Comparison of ENCODE assay signal across 8 cellular contexts in genomic region chr11:129766858-129767604, GRCh38. TPM values are rescaled to one million over a fixed set of nuclear protein-coding genes. Genes with fewer than 3 reads are reported as not detected.
DNase-seq lines count a peak whose midpoint lies in the region; ATAC-seq, FAIRE-seq and TF ChIP-seq lines count a peak whose summit lies in the region.

No MANE protein-coding gene starts in this region.

- intact Hi-C loops in right cardiac atrium (cut with DNase I) = no loop called here

- no peak overlapping the region for H2AFZ ChIP-seq in OCI-LY3 (ENCODE audit: low read depth, low read length)

- no peak overlapping the region for H3K9ac ChIP-seq in OCI-LY3 (ENCODE audit: low read length)

- peak overlapping the region; percentile 40 for H3K4me2 ChIP-seq in OCI-LY3 (ENCODE audit: low read length)

- H3K9me3 ChIP-seq in CD4-positive, CD25-positive, alpha-beta regulatory T cell (ENCODE audit: control insufficient read depth in 2 of 2, low read length in 2 of 2) = no peaks in the 10 kb centered on the region
- H3K9me3 ChIP-seq in OCI-LY3 (ENCODE audit: insufficient read depth, low read length) = no peaks in the 10 kb centered on the region
- H3K9me3 ChIP-seq in small intestine (ENCODE audit: control insufficient read depth, low read depth) = no peaks in the 10 kb centered on the region
- H3K9me3 ChIP-seq in right cardiac atrium (ENCODE audit: control insufficient read depth, low read length) = no peaks in the 10 kb centered on the region

- no peak overlapping the region for H3K27ac ChIP-seq in CD4-positive, CD25-positive, alpha-beta regulatory T cell (ENCODE audit: insufficient read depth, low read length, poor library complexity, severe bottlenecking)
- H3K27ac ChIP-seq in OCI-LY3 (ENCODE audit: low read length) = no peak overlapping the region
- no peak overlapping the region for H3K27ac ChIP-seq in small intestine (ENCODE audit: low read depth in 1 of 2, low read length in 1 of 2)
- no peak overlapping the region for H3K27ac ChIP-seq in right cardiac atrium (ENCODE audit: low read length)

- H3K4me3 ChIP-seq in CD4-positive, CD25-positive, alpha-beta regulatory T cell (ENCODE audit: low read depth, low read length) = no peak overlapping the region
- no peak overlapping the region for H3K4me3 ChIP-seq in OCI-LY3 (ENCODE audit: low read length)
- H3K4me3 ChIP-seq in small intestine (ENCODE audit: low read depth in 1 of 2, low read length in 2 of 2) = no peak overlapping the region
- H3K4me3 ChIP-seq in right cardiac atrium (ENCODE audit: low read length) = no peak overlapping the region

- no peak for FAIRE-seq in small intestine (lab: Jason Lieb, UNC)

- H3K4me1 ChIP-seq in CD4-positive, CD25-positive, alpha-beta regulatory T cell (ENCODE audit: control insufficient read depth, insufficient read depth, low read length, poor library complexity, severe bottlenecking) = no peaks in the 10 kb centered on the region
- H3K4me1 ChIP-seq in OCI-LY3 (ENCODE audit: low read length) (no peaks in the 10 kb centered on the region), small intestine (ENCODE audit: control insufficient read depth in 2 of 2, insufficient read depth in 1 of 2, low read depth in 1 of 2, low read length in 1 of 2) (peaks cover 0 to 3% of the 10 kb centered on the region in 2 donors), right cardiac atrium (ENCODE audit: control insufficient read depth, insufficient read depth, low read length) (no peaks in the 10 kb centered on the region)

- H3K27me3 ChIP-seq in CD4-positive, CD25-positive, alpha-beta regulatory T cell (ENCODE audit: control insufficient read depth, insufficient read depth, low read length) = no peaks in the 10 kb centered on the region
- no peaks in the 10 kb centered on the region for H3K27me3 ChIP-seq in OCI-LY3 (ENCODE audit: low read depth, low read length)
- H3K27me3 ChIP-seq in small intestine (ENCODE audit: control insufficient read depth in 2 of 2, insufficient read depth in 2 of 2, low read length in 2 of 2) = no peaks in the 10 kb centered on the region
- H3K27me3 ChIP-seq in right cardiac atrium (ENCODE audit: control insufficient read depth, insufficient read depth) = no peaks in the 10 kb centered on the region

- DNase-seq in CD4-positive, CD25-positive, alpha-beta regulatory T cell = peak in 2 of 3 donors; percentile 10 to 41
- DNase-seq in dermis blood vessel endothelial cell (peak; percentile 57), small intestine (peak; percentile 59), right cardiac atrium (no peak)

- H3K79me2 ChIP-seq in OCI-LY3 (ENCODE audit: low read length) = no peaks in the 10 kb centered on the region

- peaks cover 4% of the 10 kb centered on the region for H3K36me3 Mint-ChIP-seq in CD4-positive, CD25-positive, alpha-beta regulatory T cell

- H3K4me1 Mint-ChIP-seq in CD4-positive, CD25-positive, alpha-beta regulatory T cell = peaks cover 0 to 8% (median 2%) of the 10 kb centered on the region in 4 donors

- H3K27ac Mint-ChIP-seq in CD4-positive, CD25-positive, alpha-beta regulatory T cell = no peak overlapping the region

- H4K20me1 ChIP-seq in OCI-LY3 (ENCODE audit: insufficient read depth, low read length) = no peaks in the 10 kb centered on the region

- H3K9me3 Mint-ChIP-seq in CD4-positive, CD25-positive, alpha-beta regulatory T cell = peaks cover 0 to 12% (median 4%) of the 10 kb centered on the region in 7 donors

- no peaks in the 10 kb centered on the region for H3K27me3 Mint-ChIP-seq in CD4-positive, CD25-positive, alpha-beta regulatory T cell

- 28 to 34% (median 31%) methylated on average over 8 of the region's 8 CpGs for WGBS in small intestine, 3 donors
- WGBS in right cardiac atrium = 24% methylated on average over 8 of the region's 8 CpGs

- TF ChIP-seq CTCF in OCI-LY3 (IDR thresholded peaks at IDR 0.05; ENCODE audit: low read depth, low read length) = peak; percentile 55

- peak overlapping the region in 1 of 4 donors; percentile 38 for H3K4me3 Mint-ChIP-seq in CD4-positive, CD25-positive, alpha-beta regulatory T cell

- no peak for ATAC-seq in CD4-positive, CD25-positive, alpha-beta regulatory T cell (ENCODE audit: low read depth in 2 of 2)
- ATAC-seq in GM18868 (IDR thresholded peaks at IDR 0.05; ENCODE audit: unreplicated experiment) (peak; percentile 74), HG03097 (IDR thresholded peaks at IDR 0.05; ENCODE audit: low FRiP score, unreplicated experiment) (no peak), HG02571 (IDR thresholded peaks at IDR 0.05; ENCODE audit: unreplicated experiment) (no peak), right cardiac atrium (no peak)

- no peaks in the 10 kb centered on the region for H3K36me3 ChIP-seq in CD4-positive, CD25-positive, alpha-beta regulatory T cell (ENCODE audit: control insufficient read depth, insufficient read depth, low read length)
- no peaks in the 10 kb centered on the region for H3K36me3 ChIP-seq in OCI-LY3 (replicated peaks; ENCODE audit: low read depth, low read length)
- no peaks in the 10 kb centered on the region for H3K36me3 ChIP-seq in small intestine (ENCODE audit: control insufficient read depth in 2 of 2, insufficient read depth in 2 of 2, low read length in 2 of 2)

RNA-seq across cellular contexts. Expression of gene TMEM45B, which starts 48.6 kb away (rescaled TPM):
- total RNA-seq in CD4-positive, CD25-positive, alpha-beta regulatory T cell = 1.1 TPM
- 1 to 10 TPM; 2.7 to 9.7 (median 3.7) TPM for polyA plus RNA-seq in CD4-positive, CD25-positive, alpha-beta regulatory T cell
- total RNA-seq in dermis blood vessel endothelial cell (0.51 and 1.7 TPM in 2 replicates), right cardiac atrium (not detected)
- polyA plus RNA-seq in small intestine (100 to 1,000 TPM in 2 of 3 donors, 10 to 100 TPM in 1; 97.7 to 157 (median 111) TPM), right cardiac atrium (not detected)

Comparison
In these comparisons a context has a peak if more than half of its experiments do, and no peak if none do; other contexts are left out.
1. DNase-seq: peak in CD4-positive, CD25-positive, alpha-beta regulatory T cell (2 of 3), dermis blood vessel endothelial cell (single experiment) and small intestine (single experiment); none in right cardiac atrium (0 of 3).